ENCODE assay signal across 8 cellular contexts in the genomic region with DNA sequence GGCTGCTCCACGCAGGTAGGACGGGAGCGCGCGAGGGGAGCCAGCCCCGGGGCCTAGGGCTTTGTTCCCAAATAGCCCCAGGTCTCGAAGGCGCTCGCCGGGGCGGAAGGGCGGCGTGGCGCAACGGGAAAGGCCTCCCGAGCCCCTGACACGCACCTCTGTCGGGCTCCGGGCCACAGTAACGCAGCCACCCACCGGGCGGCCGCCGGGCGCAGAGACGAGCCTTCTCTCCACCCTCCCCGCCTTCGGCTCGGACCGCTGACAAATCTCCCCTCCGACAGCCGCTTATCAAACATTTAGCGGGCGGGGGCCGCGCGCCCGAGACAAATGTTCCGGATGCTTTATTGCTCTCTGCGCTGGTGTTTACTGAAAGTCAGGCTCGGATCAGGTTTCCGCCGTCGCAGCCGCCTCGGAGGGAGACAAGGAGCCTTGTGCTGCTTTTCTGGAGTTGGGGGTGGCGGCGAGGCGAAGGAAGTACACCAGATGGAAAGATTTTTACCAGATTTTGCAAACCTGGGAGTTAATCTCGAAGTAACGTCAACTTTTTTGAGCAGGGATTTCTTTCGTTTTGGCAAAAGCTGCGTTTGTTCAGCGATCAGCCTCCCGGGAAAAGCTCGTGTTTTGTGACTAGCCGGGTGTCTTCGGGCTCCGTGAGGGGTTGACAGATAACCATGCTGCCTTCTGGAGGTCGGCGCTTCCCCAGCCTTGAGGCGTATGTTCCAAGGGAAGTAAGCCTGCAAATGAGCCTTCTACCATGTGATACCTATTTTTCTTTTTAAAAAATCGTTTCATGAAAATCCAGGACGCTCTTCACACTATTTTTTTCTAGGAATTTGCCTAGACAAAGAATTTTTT. TPM values are rescaled to one million over a fixed set of nuclear protein-coding genes. Genes with fewer than 3 reads are reported as not detected.
DNase-seq lines count a peak whose midpoint lies in the region; TF ChIP-seq lines count a peak whose summit lies in the region.

No MANE protein-coding gene starts in this region.

- H3K27me3 Mint-ChIP-seq in MCF 10A (ENCODE audit: insufficient read depth, unreplicated experiment) (no peaks in the 10 kb centered on the region), immature natural killer cell (ENCODE audit: low read depth in 3 of 3) (peaks cover 33 to 44% (median 41%) of the 10 kb centered on the region in 3 donors)

- H3K4me3 ChIP-seq in GM23248 (peak overlapping the region; percentile 99), skin epidermis (peak overlapping the region; percentile 59 to 97 (median 90))

- no peaks in the 10 kb centered on the region for H3K9me2 ChIP-seq in GM23248 (ENCODE audit: insufficient read depth)

- H3K4me3 Mint-ChIP-seq in MCF 10A (ENCODE audit: unreplicated experiment) (peak overlapping the region; percentile 92), immature natural killer cell (peak overlapping the region; percentile 87 to 96 (median 92))

- peaks cover 25% of the 10 kb centered on the region for H3K4me1 ChIP-seq in GM23248 (ENCODE audit: insufficient read depth)

- H3K27ac Mint-ChIP-seq in MCF 10A (ENCODE audit: low read depth, unreplicated experiment) (peak overlapping the region; percentile 99), immature natural killer cell (peak overlapping the region in 4 of 6 donors; percentile 18 to 70 (median 52))

- peak overlapping the region; percentile 88 for H3K4me2 ChIP-seq in GM23248 (ENCODE audit: unreplicated experiment)

- peaks cover 73% of the 10 kb centered on the region for H3F3A ChIP-seq in GM23248 (ENCODE audit: insufficient read depth)

- no TSS peak for BruUV-seq in MCF 10A (replicated peaks; lab: Mats Ljungman, UMichigan)

- H3K27me3 ChIP-seq in GM23248 (replicated peaks; ENCODE audit: insufficient read depth): no peaks in the 10 kb centered on the region

- no peak overlapping the region for H2AFZ ChIP-seq in GM23248

- peaks cover 72% of the 10 kb centered on the region for H3K36me3 ChIP-seq in GM23248 (ENCODE audit: low read depth)

- H3K79me2 ChIP-seq in GM23248 (ENCODE audit: insufficient read depth): peaks cover 94% of the 10 kb centered on the region

- CTCF ChIA-PET in MCF 10A (lab: Yijun Ruan, JAX): interaction anchor here (0.8 to 1.1 kb wide), 3 partner anchors 14 to 1390 kb away, joined by 3 to 7 read pairs (median 3); no protein-coding TSS in a partner anchor

- H3K9me3 ChIP-seq in GM23248 (ENCODE audit: low read depth): no peaks in the 10 kb centered on the region

- WGBS in GM23248 (ENCODE audit: low coverage in 1 of 2, low lambda C conversion rate in 2 of 2, missing lambda C conversion rate in 2 of 2), 2 experiments: 1 to 2% methylated on average over 61 of the region's 64 CpGs

- no peak for TF ChIP-seq CTCF in GM10266 (IDR thresholded peaks at IDR 0.05; ENCODE audit: control insufficient read depth, insufficient read depth, low read depth, missing control alignments)
- no peak for TF ChIP-seq CTCF in MCF 10A (IDR thresholded peaks at IDR 0.05; ENCODE audit: unreplicated experiment)

- peaks cover 33% of the 10 kb centered on the region for H4K20me1 ChIP-seq in GM23248 (ENCODE audit: insufficient read depth)

- H3K4me1 Mint-ChIP-seq in MCF 10A (ENCODE audit: insufficient read depth, unreplicated experiment): peaks cover 29% of the 10 kb centered on the region
- peaks cover 44 to 55% of the 10 kb centered on the region in 2 donors for H3K4me1 Mint-ChIP-seq in immature natural killer cell

- POLR2A ChIA-PET in MCF 10A (lab: Yijun Ruan, JAX): interaction anchor here (0.5 to 3.8 kb wide), 13 partner anchors 8 to 1839 kb away, joined by 3 to 28 read pairs (median 3); a partner anchor contains a TSS

- intact Hi-C loops in MCF 10A (cut with micrococcal nuclease): loop anchor here (2.0 to 10.0 kb wide), 4 partner anchors 52 to 1012 kb away; no protein-coding TSS in a partner anchor

- H3K27ac ChIP-seq in GM23248: peak overlapping the region; percentile 94
- H3K27ac ChIP-seq in skin epidermis: peak overlapping the region; percentile 52 to 96 (median 90)

- no peaks in the 10 kb centered on the region for H3K9me3 Mint-ChIP-seq in MCF 10A (ENCODE audit: unreplicated experiment)
- H3K9me3 Mint-ChIP-seq in immature natural killer cell: peaks cover 0 to 2% (median 0%) of the 10 kb centered on the region in 6 donors

- H3K36me3 Mint-ChIP-seq in MCF 10A (ENCODE audit: insufficient read depth, unreplicated experiment) (peaks cover 5% of the 10 kb centered on the region), immature natural killer cell (no peaks in the 10 kb centered on the region)

- in situ Hi-C loops in GM23248 (cut with MboI): loop anchor here (25.0 kb wide), 1 partner anchor 1237 kb away; no protein-coding TSS in a partner anchor

- peak overlapping the region; percentile 100 for H3K9ac ChIP-seq in GM23248

- DNase-seq in GM10266 (ENCODE audit: extremely low spot score) (peak; percentile 42), GM23248 (peak; percentile 72), LHCN-M2 (ENCODE audit: low read depth) (peak; percentile 69), T1000 (lab: John Stamatoyannopoulos, UW) (peak; percentile 50), MCF 10A (ENCODE audit: unreplicated experiment) (peak; percentile 78), immature natural killer cell (peak; percentile 22 to 38 (median 35)), SKM-1 (lab: John Stamatoyannopoulos, UW; ENCODE audit: unreplicated experiment) (no peak)

RNA-seq across cellular contexts. Expression of a gene that starts 1.0 kb away (rescaled TPM):
- total RNA-seq in GM23248 (2014; rRNA removed; shearing (Covaris generic)): 195 and 201 TPM in 2 replicates
- polyA plus RNA-seq in GM23248 (2016; fragmentation: Nextera tagmentation; extraction: Ambion mirVana) (145 and 150 TPM in 2 replicates), immature natural killer cell (under 1 TPM in 1 of 3 donors, not detected in 2; 0.27 TPM)
- total RNA-seq in LHCN-M2 (2014; rRNA removed) (105 and 117 TPM in 2 replicates), MCF 10A (2022) (17.5 and 20.3 TPM in 2 replicates)
- polyA plus RNA-seq in LHCN-M2 (2012): 82.0 TPM
